25 cellular contexts compared by ENCODE assay signal in the genomic region with DNA sequence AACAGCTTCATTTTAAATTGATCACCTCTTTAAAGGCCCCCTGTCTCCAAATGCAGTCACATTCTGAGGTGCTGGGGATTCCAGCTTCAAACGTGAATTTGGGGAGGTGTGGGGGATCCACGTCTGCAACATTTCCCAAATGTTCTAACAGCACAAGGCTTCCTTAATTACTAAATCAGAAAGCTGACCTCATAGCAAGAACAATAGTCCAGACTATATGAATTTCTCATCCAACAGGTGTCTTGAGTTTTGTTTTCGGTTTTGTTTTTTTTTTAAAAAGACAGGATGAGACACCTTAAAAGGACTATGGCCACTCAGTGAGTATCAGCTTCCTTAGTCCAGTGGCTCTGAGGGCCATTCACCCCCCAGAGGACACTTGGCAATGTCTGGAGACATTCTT. TPM values are rescaled to one million over a fixed set of nuclear protein-coding genes. Genes with fewer than 3 reads are reported as not detected.
DNase-seq lines count a peak whose midpoint lies in the region; ATAC-seq and TF ChIP-seq lines count a peak whose summit lies in the region.
"Had no signal": no experiment of that assay in that cellular context is flagged by ENCODE, and none has a peak within 500 bp of the region (broad histone marks: within the 10 kb centered on the region; RNA-seq: fewer than 3 reads in every experiment).

No MANE protein-coding gene starts in this region.

- no peaks in the 10 kb centered on the region for H3K36me3 ChIP-seq in hepatocyte (replicated peaks; ENCODE audit: insufficient read depth, low read depth)

- no peaks in the 10 kb centered on the region for H3K9me3 Mint-ChIP-seq in immature natural killer cell
- H3K9me3 Mint-ChIP-seq: activated B cell treated with CpG ODN at 0.5 μM for 24 hours; central memory CD8-positive, alpha-beta T cell; mesothelial cell of epicardium had no signal

- H3K4me3 Mint-ChIP-seq in immature natural killer cell, result no peak overlapping the region
- H3K4me3 Mint-ChIP-seq: activated B cell treated with CpG ODN at 0.5 μM for 24 hours; activated CD8-positive, alpha-beta memory T cell treated with anti-CD3 and anti-CD28 coated beads, Interleukin-2, amount 10 ng/mL, durations not matched to agents 7 days and 5 days; central memory CD8-positive, alpha-beta T cell; mesothelial cell of epicardium; naive thymus-derived CD4-positive, alpha-beta T cell had no signal

- no peaks in the 10 kb centered on the region for H3K27me3 ChIP-seq in hepatocyte
- H3K27me3 ChIP-seq: MG63, tibial nerve had no signal

- 91% methylated on average over 3 of the region's 3 CpGs for WGBS in hepatocyte (ENCODE audit: low lambda C conversion rate, missing lambda C conversion rate)

- no peak overlapping the region for H3K27ac Mint-ChIP-seq in immature natural killer cell
- H3K27ac Mint-ChIP-seq: activated B cell treated with CpG ODN at 0.5 μM for 24 hours; activated CD8-positive, alpha-beta memory T cell treated with anti-CD3 and anti-CD28 coated beads, Interleukin-2, amount 10 ng/mL, durations not matched to agents 7 days and 5 days; mesothelial cell of epicardium; naive thymus-derived CD4-positive, alpha-beta T cell had no signal

- H4K20me1 ChIP-seq in hepatocyte (ENCODE audit: insufficient read depth, poor library complexity, severe bottlenecking), result no peaks in the 10 kb centered on the region

- peaks cover 0 to 6% of the 10 kb centered on the region in 2 donors for H3K4me1 Mint-ChIP-seq in immature natural killer cell
- H3K4me1 Mint-ChIP-seq: activated B cell treated with CpG ODN at 0.5 μM for 24 hours; central memory CD8-positive, alpha-beta T cell; naive thymus-derived CD4-positive, alpha-beta T cell had no signal

- peaks cover 0 to 4% (median 2%) of the 10 kb centered on the region in 3 donors for H3K27me3 Mint-ChIP-seq in immature natural killer cell (ENCODE audit: low read depth in 3 of 3)
- H3K27me3 Mint-ChIP-seq: activated B cell treated with CpG ODN at 0.5 μM for 24 hours; central memory CD8-positive, alpha-beta T cell had no signal

- no peaks in the 10 kb centered on the region for H3K9me3 ChIP-seq in hepatocyte (ENCODE audit: low read depth)
- H3K9me3 ChIP-seq: MG63 had no signal

- H3K4me3 ChIP-seq in hepatocyte, result no peak overlapping the region
- H3K4me3 ChIP-seq: MG63, tibial nerve had no signal

- H3K27ac ChIP-seq in hepatocyte, result peak overlapping the region; percentile 77
- H3K27ac ChIP-seq: tibial nerve had no signal

- H3K9me2 ChIP-seq in hepatocyte (replicated peaks; ENCODE audit: insufficient read depth), result no peaks in the 10 kb centered on the region

- H3K36me3 Mint-ChIP-seq in immature natural killer cell, result no peaks in the 10 kb centered on the region
- H3K36me3 Mint-ChIP-seq: activated CD8-positive, alpha-beta memory T cell treated with anti-CD3 and anti-CD28 coated beads, Interleukin-2, amount 10 ng/mL, durations not matched to agents 7 days and 5 days; naive thymus-derived CD4-positive, alpha-beta T cell had no signal

- no peak overlapping the region for H3K4me2 ChIP-seq in hepatocyte

- H3K4me1 ChIP-seq in hepatocyte (ENCODE audit: insufficient read depth), result peaks cover 16% of the 10 kb centered on the region

- ATAC-seq in GM19452 (IDR thresholded peaks at IDR 0.05; ENCODE audit: unreplicated experiment), result peak; percentile 69
- ATAC-seq in HG03432 (IDR thresholded peaks at IDR 0.05; ENCODE audit: unreplicated experiment), result peak; percentile 79
- ATAC-seq: activated CD8-positive, alpha-beta memory T cell treated with anti-CD3 and anti-CD28 coated beads, Interleukin-2, amount 10 ng/mL, durations not matched to agents 7 days and 5 days; left ventricle myocardium superior; naive thymus-derived CD4-positive, alpha-beta T cell; Panc1; stimulated activated naive CD8-positive, alpha-beta T cell treated with anti-CD3 and anti-CD28 coated beads, Interleukin-15, Interleukin-2, amounts not matched to agents 100 U/mL and 50 U/mL, for 24 hours had no signal

- TF ChIP-seq CTCF in hepatocyte (IDR thresholded peaks at IDR 0.05; ENCODE audit: poor library complexity), result no peak

- H3K79me2 ChIP-seq in hepatocyte, result peaks cover 82% of the 10 kb centered on the region

- H2AFZ ChIP-seq in hepatocyte, result no peak overlapping the region

- no peak for DNase-seq in hepatocyte (ENCODE audit: low spot score)
- no peak for DNase-seq in effector CD4-positive, alpha-beta T cell
- no peak for DNase-seq in immature natural killer cell
- no peak for DNase-seq in SIG-M5 treated with dmso at 0.1 percent for 504 hours (lab: John Stamatoyannopoulos, UW; ENCODE audit: unreplicated experiment)
- no peak for DNase-seq in SKM-1 treated with dmso at 0.1 percent for 144 hours (lab: John Stamatoyannopoulos, UW; ENCODE audit: unreplicated experiment)
- DNase-seq: activated B cell treated with CpG ODN at 0.5 μM for 24 hours; activated CD4-positive, alpha-beta T cell treated with anti-CD3 and anti-CD28 coated beads, Interleukin-2, amount 50 U/mL, for 1 hour; activated CD8-positive, alpha-beta memory T cell treated with anti-CD3 and anti-CD28 coated beads, Interleukin-2, amount 10 ng/mL, durations not matched to agents 7 days and 5 days; activated naive CD4-positive, alpha-beta T cell; activated T-cell treated with anti-CD3 and anti-CD28 coated beads, Interleukin-2, amount 50 U/mL, for 48 hours; HCEC 1CT; KG1; left ventricle myocardium superior; MG63; naive thymus-derived CD4-positive, alpha-beta T cell; NCI-H2029; NCI-H524 treated with DMSO at 0.1 percent for 48 hours; SHP77 treated with DMSO at 0.1 percent for 48 hours; stimulated activated naive CD8-positive, alpha-beta T cell treated with anti-CD3 and anti-CD28 coated beads, Interleukin-15, Interleukin-2, amounts not matched to agents 100 U/mL and 50 U/mL, for 24 hours had no signal

RNA-seq across cellular contexts. Expression of a gene that starts 11.5 kb away (rescaled TPM):
- total RNA-seq in hepatocyte, result 26.5 and 28.1 TPM in 2 replicates
- polyA plus RNA-seq in hepatocyte, result 9.3 and 12.1 TPM in 2 replicates
- 1 to 10 TPM in 2 of 3 donors, under 1 TPM in 1; 0.82 to 2.8 (median 1.2) TPM for polyA plus RNA-seq in immature natural killer cell
- polyA plus RNA-seq: naive thymus-derived CD4-positive, alpha-beta T cell had no signal

RNA-seq across cellular contexts. Expression of a gene that starts 45.7 kb away (rescaled TPM):
- total RNA-seq in hepatocyte, result 12.7 and 14.9 TPM in 2 replicates
- 6.3 and 8.5 TPM in 2 replicates for polyA plus RNA-seq in hepatocyte
- polyA plus RNA-seq in immature natural killer cell, result under 1 TPM in 1 of 3 donors, not detected in 2; 0.08 TPM
- total RNA-seq: activated B cell treated with CpG ODN at 0.5 μM for 24 hours, left ventricle myocardium superior had no signal
- polyA plus RNA-seq: naive thymus-derived CD4-positive, alpha-beta T cell had no signal
